In the genomic region with DNA sequence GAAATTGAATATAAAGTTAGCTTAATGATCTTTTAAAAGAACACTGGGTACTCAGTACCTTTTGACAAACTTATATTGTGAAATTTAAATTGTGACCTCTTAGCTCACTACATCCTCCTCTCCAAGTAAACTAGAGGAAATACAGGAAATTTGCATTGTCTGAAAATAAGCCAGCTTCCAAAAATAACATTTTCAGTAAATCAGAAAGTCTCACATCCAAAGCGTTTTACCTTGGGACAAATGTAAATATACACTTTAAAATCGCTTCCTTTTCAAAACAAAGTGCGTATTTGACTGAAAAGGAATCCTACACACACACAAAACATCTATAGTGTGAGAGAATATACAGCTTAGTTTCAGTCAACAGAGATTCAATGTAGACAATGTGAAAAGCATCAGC, we compare ENCODE assay signal across 22 cellular contexts. TPM values are rescaled to one million over a fixed set of nuclear protein-coding genes. Genes with fewer than 3 reads are reported as not detected.
A peak's percentile ranks its signal among the peaks of the same experiment; 100 is the strongest.
DNase-seq lines count a peak whose midpoint lies in the region; ATAC-seq, FAIRE-seq and TF ChIP-seq lines count a peak whose summit lies in the region.
"Had no signal": no experiment of that assay in that cellular context is flagged by ENCODE, and none has a peak within 500 bp of the region (broad histone marks: within the 10 kb centered on the region; RNA-seq: fewer than 3 reads in every experiment).

No MANE protein-coding gene starts in this region.

- no peak for TF ChIP-seq CTCF in endothelial cell of umbilical vein (IDR thresholded peaks at IDR 0.05; ENCODE audit: extremely low read depth in 1 of 2, insufficient read depth in 1 of 2, low read depth in 1 of 2, low read length in 2 of 2)
- TF ChIP-seq CTCF in type B pancreatic cell (conservative IDR thresholded peaks at IDR 0.05) = no peak

- H3K9ac ChIP-seq in HUES48 (ENCODE audit: low read depth, low read length) (no peak overlapping the region), endothelial cell of umbilical vein (replicated peaks; ENCODE audit: extremely low read depth, insufficient read depth, low read length) (no peak overlapping the region)
- H3K9ac ChIP-seq: GM23248 had no signal

- no peak overlapping the region for H2AFZ ChIP-seq in endothelial cell of umbilical vein (ENCODE audit: low read depth, low read length)
- H2AFZ ChIP-seq: GM23248, PC-9 had no signal

- H3K27ac ChIP-seq in CD4-positive, CD25-positive, alpha-beta regulatory T cell (ENCODE audit: insufficient read depth, low read length, poor library complexity, severe bottlenecking) = no peak overlapping the region
- H3K27ac ChIP-seq in HUES48 (ENCODE audit: low read depth, low read length) (peak overlapping the region; percentile 9), endothelial cell of umbilical vein (ENCODE audit: insufficient read depth, low read depth, low read length) (peak overlapping the region; percentile 51)
- H3K27ac ChIP-seq: A549, GM23248, PC-9, SJCRH30 had no signal

- CTCF ChIA-PET in endothelial cell of umbilical vein (lab: Charles Lee) = interaction anchor here (1.1 to 5.0 kb wide), 16 partner anchors 12 to 1966 kb away, joined by 3 to 60 read pairs (median 9); a partner anchor contains a TSS

- peaks cover 33% of the 10 kb centered on the region for H3K4me1 ChIP-seq in CD4-positive, CD25-positive, alpha-beta regulatory T cell (ENCODE audit: control insufficient read depth, insufficient read depth, low read length, poor library complexity, severe bottlenecking)
- H3K4me1 ChIP-seq in HUES48 (ENCODE audit: control insufficient read depth, insufficient read depth, low read length) = peaks cover 15% of the 10 kb centered on the region
- H3K4me1 ChIP-seq in endothelial cell of umbilical vein (ENCODE audit: control insufficient read depth, extremely low read depth, insufficient read depth, low read length) = peaks cover 30% of the 10 kb centered on the region
- H3K4me1 ChIP-seq: A549 had no signal

- H3K4me1 Mint-ChIP-seq in CD4-positive, CD25-positive, alpha-beta regulatory T cell = peaks cover 9 to 24% (median 17%) of the 10 kb centered on the region in 4 donors
- H3K4me1 Mint-ChIP-seq in type B pancreatic cell (ENCODE audit: unreplicated experiment) = peaks cover 8% of the 10 kb centered on the region
- H3K4me1 Mint-ChIP-seq in activated naive CD8-positive, alpha-beta T cell treated with anti-CD3 and anti-CD28 coated beads for 36 hours = peaks cover 17% of the 10 kb centered on the region

- peak; percentile 70 for FAIRE-seq in endothelial cell of umbilical vein (lab: Jason Lieb, UNC)
- FAIRE-seq: A549 had no signal

- no peak overlapping the region for H3K27ac Mint-ChIP-seq in CD4-positive, CD25-positive, alpha-beta regulatory T cell
- no peak overlapping the region for H3K27ac Mint-ChIP-seq in type B pancreatic cell
- no peak overlapping the region for H3K27ac Mint-ChIP-seq in activated naive CD8-positive, alpha-beta T cell treated with anti-CD3 and anti-CD28 coated beads for 36 hours
- H3K27ac Mint-ChIP-seq: H9 had no signal

- no peak for ATAC-seq in CD4-positive, CD25-positive, alpha-beta regulatory T cell (ENCODE audit: low read depth in 2 of 2)
- ATAC-seq: A549, Right ventricle myocardium inferior, SK-N-SH treated with all-trans-retinoic acid at 6 μM for 48 hours had no signal

- peaks cover 8% of the 10 kb centered on the region for H3K36me3 Mint-ChIP-seq in CD4-positive, CD25-positive, alpha-beta regulatory T cell
- peaks cover 15% of the 10 kb centered on the region for H3K36me3 Mint-ChIP-seq in type B pancreatic cell
- H3K36me3 Mint-ChIP-seq in activated naive CD8-positive, alpha-beta T cell treated with anti-CD3 and anti-CD28 coated beads for 36 hours = peaks cover 7% of the 10 kb centered on the region

- H3K9me3 Mint-ChIP-seq in CD4-positive, CD25-positive, alpha-beta regulatory T cell = no peaks in the 10 kb centered on the region
- H3K9me3 Mint-ChIP-seq in type B pancreatic cell = no peaks in the 10 kb centered on the region
- H3K9me3 Mint-ChIP-seq in activated naive CD8-positive, alpha-beta T cell treated with anti-CD3 and anti-CD28 coated beads for 36 hours = no peaks in the 10 kb centered on the region
- H3K9me3 Mint-ChIP-seq: H9 had no signal

- H3K9me3 ChIP-seq in CD4-positive, CD25-positive, alpha-beta regulatory T cell (ENCODE audit: control insufficient read depth in 2 of 2, low read length in 2 of 2) = no peaks in the 10 kb centered on the region
- H3K9me3 ChIP-seq in HUES48 (ENCODE audit: control insufficient read depth, insufficient read depth, low read length) (no peaks in the 10 kb centered on the region), endothelial cell of umbilical vein (replicated peaks; ENCODE audit: control insufficient read depth, insufficient read depth, low read length) (no peaks in the 10 kb centered on the region)
- H3K9me3 ChIP-seq: A549, MG63, SJCRH30 had no signal

- DNase-seq in CD4-positive, CD25-positive, alpha-beta regulatory T cell = no peak
- DNase-seq in endothelial cell of umbilical vein (ENCODE audit: low read depth, low spot score) (peak; percentile 85), type B pancreatic cell (ENCODE audit: extremely low spot score, unreplicated experiment) (no peak), iPS-NIHi11 (ENCODE audit: low spot score) (no peak), NCI-H524 (lab: John Stamatoyannopoulos, UW) (no peak)
- DNase-seq in activated naive CD8-positive, alpha-beta T cell treated with anti-CD3 and anti-CD28 coated beads for 36 hours = no peak
- DNase-seq: COR-L47, GM23248, H9, KBM-7, MG63, NCI-H1105 treated with DMSO at 0.1 percent for 48 hours, NCI-H146, NCI-H2029 treated with DMSO at 0.1 percent for 48 hours, NCI-H446 treated with DMSO at 0.1 percent for 48 hours, NCI-H526 treated with DMSO at 0.1 percent for 48 hours, PC-9, SJCRH30 had no signal

- intact Hi-C loops in endothelial cell of umbilical vein (cut with micrococcal nuclease) = loop anchor here (2.0 to 10.0 kb wide), 7 partner anchors 145 to 1553 kb away; no protein-coding TSS in a partner anchor

- H3K27me3 ChIP-seq in CD4-positive, CD25-positive, alpha-beta regulatory T cell (ENCODE audit: control insufficient read depth, insufficient read depth, low read length) = peaks cover 8% of the 10 kb centered on the region
- peaks cover 17% of the 10 kb centered on the region for H3K27me3 ChIP-seq in HUES48 (ENCODE audit: control insufficient read depth, insufficient read depth, low read length)
- no peaks in the 10 kb centered on the region for H3K27me3 ChIP-seq in endothelial cell of umbilical vein (ENCODE audit: control insufficient read depth in 2 of 2, insufficient read depth in 2 of 2, low read length in 2 of 2)
- H3K27me3 ChIP-seq: MG63, SJCRH30 had no signal

- H4K20me1 ChIP-seq in endothelial cell of umbilical vein (replicated peaks; ENCODE audit: control insufficient read depth, extremely low read depth, insufficient read depth, low read length) = peaks cover 3% of the 10 kb centered on the region

- H3K79me2 ChIP-seq in endothelial cell of umbilical vein (ENCODE audit: control insufficient read depth, insufficient read depth, low read length) = peaks cover 22% of the 10 kb centered on the region

- no peaks in the 10 kb centered on the region for H3K9me1 ChIP-seq in endothelial cell of umbilical vein (replicated peaks; ENCODE audit: control insufficient read depth, extremely low read depth, insufficient read depth, low read length)

- peak overlapping the region; percentile 81 for H3K4me2 ChIP-seq in endothelial cell of umbilical vein (ENCODE audit: insufficient read depth, low read length)
- H3K4me2 ChIP-seq: A549 had no signal

- dilution Hi-C loops in endothelial cell of umbilical vein (cut with MboI; ENCODE audit: extremely low pct_ligation_motif_present, low sequenced_read_pairs) = no loop called here

- H3K4me3 Mint-ChIP-seq in CD4-positive, CD25-positive, alpha-beta regulatory T cell = peak overlapping the region; percentile 46 to 96 (median 58)
- peak overlapping the region; percentile 59 for H3K4me3 Mint-ChIP-seq in type B pancreatic cell
- no peak overlapping the region for H3K4me3 Mint-ChIP-seq in activated naive CD8-positive, alpha-beta T cell treated with anti-CD3 and anti-CD28 coated beads for 36 hours
- H3K4me3 Mint-ChIP-seq: H9 had no signal

- H3K36me3 ChIP-seq in CD4-positive, CD25-positive, alpha-beta regulatory T cell (ENCODE audit: control insufficient read depth, insufficient read depth, low read length) = peaks cover 16% of the 10 kb centered on the region
- H3K36me3 ChIP-seq in HUES48 (ENCODE audit: control insufficient read depth, insufficient read depth, low read length) (peaks cover 19% of the 10 kb centered on the region), endothelial cell of umbilical vein (ENCODE audit: control insufficient read depth in 2 of 2, extremely low read depth in 1 of 2, insufficient read depth in 2 of 2, low read length in 2 of 2) (peaks cover 0 to 3% of the 10 kb centered on the region in 2 experiments)

- no peak for TF ChIP-seq POLR2A in endothelial cell of umbilical vein (IDR thresholded peaks at IDR 0.05; ENCODE audit: low read depth, low read length)

- BruUV-seq in endothelial cell of umbilical vein (replicated peaks; lab: Mats Ljungman, UMichigan) = no TSS peak

- no peak overlapping the region for H3K4me3 ChIP-seq in CD4-positive, CD25-positive, alpha-beta regulatory T cell (ENCODE audit: low read depth, low read length)
- H3K4me3 ChIP-seq in HUES48 (ENCODE audit: low read depth, low read length) (no peak overlapping the region), endothelial cell of umbilical vein (replicated peaks in 1 of 3; ENCODE audit: insufficient read depth in 1 of 3, low read depth in 1 of 3, low read length in 3 of 3) (peak overlapping the region in 1 of 3 experiments; percentile 12)
- H3K4me3 ChIP-seq: A549, GM23248, MG63, PC-9, SJCRH30 had no signal

- POLR2A ChIA-PET in endothelial cell of umbilical vein (lab: Charles Lee) = no interaction called here

- H3K27me3 Mint-ChIP-seq in CD4-positive, CD25-positive, alpha-beta regulatory T cell = peaks cover 22% of the 10 kb centered on the region
- no peaks in the 10 kb centered on the region for H3K27me3 Mint-ChIP-seq in type B pancreatic cell
- peaks cover 29% of the 10 kb centered on the region for H3K27me3 Mint-ChIP-seq in activated naive CD8-positive, alpha-beta T cell treated with anti-CD3 and anti-CD28 coated beads for 36 hours

RNA-seq across cellular contexts. Expression of a gene that starts 2.1 kb away (rescaled TPM):
- total RNA-seq in CD4-positive, CD25-positive, alpha-beta regulatory T cell = 0.49 TPM
- polyA plus RNA-seq in CD4-positive, CD25-positive, alpha-beta regulatory T cell = under 1 TPM in 2 of 4 donors, not detected in 2; 0.20 to 0.27 TPM
- total RNA-seq in endothelial cell of umbilical vein = 69.5 and 80.3 TPM in 2 replicates
- 42.0 and 50.4 TPM in 2 replicates for polyA plus RNA-seq in endothelial cell of umbilical vein
- 46.0 and 47.8 TPM in 2 replicates for polyA plus RNA-seq in endothelial cell of umbilical vein (2011; cell fraction: cytosol; rRNA removed)
- polyA plus RNA-seq in endothelial cell of umbilical vein (2011; cell fraction: nucleus; rRNA removed) = 125 and 151 TPM in 2 replicates
- 26.2 and 34.6 TPM in 2 replicates for polyA plus RNA-seq in endothelial cell of umbilical vein (2012)
- 97.3 and 109 TPM in 2 replicates for polyA minus RNA-seq in endothelial cell of umbilical vein
- polyA minus RNA-seq in endothelial cell of umbilical vein (2011; cell fraction: cytosol; rRNA and poly(A)+ RNA removed) = 0.51 TPM
- 147 and 153 TPM in 2 replicates for polyA minus RNA-seq in endothelial cell of umbilical vein (2011; cell fraction: nucleus; rRNA and poly(A)+ RNA removed)
- total RNA-seq in type B pancreatic cell (ENCODE audit: low replicate concordance) = 48.6 and 67.1 TPM in 2 replicates
- total RNA-seq in activated naive CD8-positive, alpha-beta T cell treated with anti-CD3 and anti-CD28 coated beads for 36 hours = under 1 TPM; 0.06 to 0.08 TPM

RNA-seq across cellular contexts. Expression of a gene that starts 30.4 kb away (rescaled TPM):
- 235 TPM for total RNA-seq in CD4-positive, CD25-positive, alpha-beta regulatory T cell
- polyA plus RNA-seq in CD4-positive, CD25-positive, alpha-beta regulatory T cell = 10 to 100 TPM; 25.7 to 43.1 (median 31.9) TPM
- total RNA-seq in endothelial cell of umbilical vein (95.7 and 111 TPM in 2 replicates), type B pancreatic cell (ENCODE audit: low replicate concordance) (89.0 and 128 TPM in 2 replicates)
- polyA plus RNA-seq in endothelial cell of umbilical vein = 41.8 and 44.4 TPM in 2 replicates
- 20.6 and 30.6 TPM in 2 replicates for polyA plus RNA-seq in endothelial cell of umbilical vein (2011; cell fraction: cytosol; rRNA removed)
- 361 and 575 TPM in 2 replicates for polyA plus RNA-seq in endothelial cell of umbilical vein (2011; cell fraction: nucleus; rRNA removed)
- polyA plus RNA-seq in endothelial cell of umbilical vein (2012) = 61.3 and 103 TPM in 2 replicates
- polyA minus RNA-seq in endothelial cell of umbilical vein = 30.9 and 31.1 TPM in 2 replicates
- polyA minus RNA-seq in endothelial cell of umbilical vein (2011; cell fraction: cytosol; rRNA and poly(A)+ RNA removed) = 8.6 TPM
- polyA minus RNA-seq in endothelial cell of umbilical vein (2011; cell fraction: nucleus; rRNA and poly(A)+ RNA removed) = 98.8 and 136 TPM in 2 replicates
- total RNA-seq in activated naive CD8-positive, alpha-beta T cell treated with anti-CD3 and anti-CD28 coated beads for 36 hours = 10 to 100 TPM; 65.3 to 72.7 TPM

Comparison
In these comparisons a context has a peak if more than half of its experiments do, and no peak if none do; other contexts are left out.
1. RNA of a gene that starts 2.1 kb away (total RNA-seq): 69.5 to 80.3 TPM in endothelial cell of umbilical vein and 48.6 to 67.1 TPM in type B pancreatic cell; 0.49 TPM in CD4-positive, CD25-positive, alpha-beta regulatory T cell (single experiment) and 0.06 to 0.08 TPM in activated naive CD8-positive, alpha-beta T cell treated with anti-CD3 and anti-CD28 coated beads for 36 hours; every median in the first group is over 10 times any median in the second.